In the genomic region with DNA sequence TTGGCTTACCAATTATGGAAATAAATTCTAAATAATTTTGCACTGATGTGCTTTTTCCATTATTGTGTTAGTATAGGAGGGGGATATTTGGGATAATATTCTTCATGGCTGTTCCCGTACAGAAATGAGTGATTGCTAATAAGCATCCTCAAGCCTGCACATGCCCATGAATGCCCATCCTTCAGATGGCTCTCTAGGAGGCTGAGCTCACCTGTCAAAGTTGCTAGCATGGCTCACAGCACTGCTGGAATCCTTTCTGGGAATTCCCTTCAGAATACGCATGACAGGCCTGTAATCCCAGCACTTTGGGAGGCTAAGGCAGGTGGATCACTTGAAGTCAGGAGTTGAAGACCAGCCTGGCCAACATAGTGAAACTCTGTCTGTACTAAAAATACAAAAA, we compare ENCODE assay signal across 21 cellular contexts.
DNase-seq lines count a peak whose midpoint lies in the region; ATAC-seq and TF ChIP-seq lines count a peak whose summit lies in the region.
"Had no signal": no experiment of that assay in that cellular context is flagged by ENCODE, and none has a peak within 500 bp of the region (broad histone marks: within the 10 kb centered on the region; RNA-seq: fewer than 3 reads in every experiment).

No MANE protein-coding gene starts in this region.

- CTCF ChIA-PET in mammary epithelial cell (lab: Charles Lee; ENCODE audit: low non-redundant PET): no interaction called here
- CTCF ChIA-PET in activated CD8-positive, alpha-beta T cell treated with anti-CD3 and anti-CD28 coated beads for 36 hours (lab: Charles Lee): no interaction called here

- DNase-seq in Caki2 (ENCODE audit: low read depth) (peak; percentile 60), mammary epithelial cell (peak; percentile 84), glomerular visceral epithelial cell (ENCODE audit: extremely low spot score) (peak; percentile 20), renal cortical epithelial cell (ENCODE audit: low read depth) (peak; percentile 12), heart left ventricle (no peak)
- DNase-seq in activated CD8-positive, alpha-beta T cell treated with anti-CD3 and anti-CD28 coated beads for 36 hours: no peak
- DNase-seq: CD4-positive, CD25-positive, alpha-beta regulatory T cell; DMS53; H9; KBM-7; MM.1S; NCI-H1048; NCI-H1417; NCI-H1694; NCI-H2029 treated with DMSO at 0.1 percent for 48 hours; NCI-H510A; SHP77 treated with DMSO at 0.1 percent for 48 hours; SK-N-SH had no signal

- no peak overlapping the region for H2AFZ ChIP-seq in mammary epithelial cell (ENCODE audit: low read depth, low read length)
- H2AFZ ChIP-seq: GM23338 had no signal

- no peak overlapping the region for H3K27ac Mint-ChIP-seq in activated CD8-positive, alpha-beta T cell treated with anti-CD3 and anti-CD28 coated beads for 36 hours
- H3K27ac Mint-ChIP-seq: CD4-positive, CD25-positive, alpha-beta regulatory T cell; GM23338; H9 had no signal

- no peak overlapping the region for H3K4me3 Mint-ChIP-seq in activated CD8-positive, alpha-beta T cell treated with anti-CD3 and anti-CD28 coated beads for 36 hours
- H3K4me3 Mint-ChIP-seq: CD4-positive, CD25-positive, alpha-beta regulatory T cell; GM23338; H9 had no signal

- dilution Hi-C loops in mammary epithelial cell (cut with HindIII; ENCODE audit: low sequenced_read_pairs): no loop called here

- H4K20me1 ChIP-seq in mammary epithelial cell (ENCODE audit: insufficient read depth, low read length): no peaks in the 10 kb centered on the region
- H4K20me1 ChIP-seq: BLaER1 had no signal

- H3K27ac ChIP-seq in mammary epithelial cell (ENCODE audit: insufficient read depth, low read depth, low read length): no peak overlapping the region
- H3K27ac ChIP-seq in heart left ventricle: no peak overlapping the region
- H3K27ac ChIP-seq: BLaER1 had no signal

- TF ChIP-seq CTCF in mammary epithelial cell (conservative IDR thresholded peaks at IDR 0.05 in 1 of 2, IDR thresholded peaks at IDR 0.05 in 1 of 2; ENCODE audit: extremely low read depth in 1 of 2, insufficient read depth in 1 of 2, low read depth in 1 of 2, low read length in 2 of 2) (no peak), heart left ventricle (IDR thresholded peaks at IDR 0.05) (no peak)
- TF ChIP-seq CTCF in activated CD8-positive, alpha-beta T cell treated with anti-CD3 and anti-CD28 coated beads for 36 hours (IDR thresholded peaks at IDR 0.05): no peak

- H3K4me3 ChIP-seq in mammary epithelial cell (replicated peaks in 1 of 3; ENCODE audit: insufficient read depth in 1 of 3, low read depth in 2 of 3, low read length in 3 of 3) (no peak overlapping the region), heart left ventricle (no peak overlapping the region)
- H3K4me3 ChIP-seq: BLaER1, GM23338 had no signal

- H3K9me3 ChIP-seq in mammary epithelial cell (replicated peaks; ENCODE audit: insufficient read depth, low read length) (no peaks in the 10 kb centered on the region), heart left ventricle (peaks cover 0 to 13% (median 0%) of the 10 kb centered on the region in 12 donors)
- H3K9me3 ChIP-seq: BLaER1, SK-N-SH had no signal

- no peaks in the 10 kb centered on the region for H3K79me2 ChIP-seq in mammary epithelial cell (ENCODE audit: insufficient read depth, low read length)

- POLR2A ChIA-PET in activated CD8-positive, alpha-beta T cell treated with anti-CD3 and anti-CD28 coated beads for 36 hours (lab: Charles Lee): no interaction called here

- no peak for TF ChIP-seq POLR2A in heart left ventricle (IDR thresholded peaks at IDR 0.05)

- no peak overlapping the region for H3K4me2 ChIP-seq in mammary epithelial cell (ENCODE audit: insufficient read depth, low read depth, low read length)
- H3K4me2 ChIP-seq: BLaER1, GM23338, SK-N-SH had no signal

- WGBS in mammary epithelial cell (ENCODE audit: low coverage, missing lambda C conversion rate): 49% methylated on average over 2 of the region's 2 CpGs
- WGBS in heart left ventricle, 4 donors: 92 to 98% (median 95%) methylated on average over 2 of the region's 2 CpGs

- H3K36me3 ChIP-seq in mammary epithelial cell (ENCODE audit: insufficient read depth, low read length) (no peaks in the 10 kb centered on the region), heart left ventricle (no peaks in the 10 kb centered on the region)
- H3K36me3 ChIP-seq: BLaER1 had no signal

- H3K9me3 Mint-ChIP-seq in activated CD8-positive, alpha-beta T cell treated with anti-CD3 and anti-CD28 coated beads for 36 hours: no peaks in the 10 kb centered on the region
- H3K9me3 Mint-ChIP-seq: GM23338, H9 had no signal

- no peaks in the 10 kb centered on the region for H3K27me3 ChIP-seq in mammary epithelial cell (ENCODE audit: insufficient read depth, low read length)
- H3K27me3 ChIP-seq in heart left ventricle: no peaks in the 10 kb centered on the region
- H3K27me3 ChIP-seq: BLaER1 had no signal

- H3K27me3 Mint-ChIP-seq in activated CD8-positive, alpha-beta T cell treated with anti-CD3 and anti-CD28 coated beads for 36 hours: peaks cover 3% of the 10 kb centered on the region

- no TSS peak for BruUV-seq in mammary epithelial cell (replicated peaks; lab: Mats Ljungman, UMichigan)

- H3K36me3 Mint-ChIP-seq in activated CD8-positive, alpha-beta T cell treated with anti-CD3 and anti-CD28 coated beads for 36 hours (ENCODE audit: low read depth): no peaks in the 10 kb centered on the region
- H3K36me3 Mint-ChIP-seq: CD4-positive, CD25-positive, alpha-beta regulatory T cell had no signal

- no peaks in the 10 kb centered on the region for H3K4me1 Mint-ChIP-seq in activated CD8-positive, alpha-beta T cell treated with anti-CD3 and anti-CD28 coated beads for 36 hours (ENCODE audit: low read depth)
- H3K4me1 Mint-ChIP-seq: CD4-positive, CD25-positive, alpha-beta regulatory T cell; GM23338 had no signal

- in situ Hi-C loops in Caki2 (cut with HindIII; ENCODE audit: low pct_unique_long_range_greater_than_20kb, low sequenced_read_pairs) (no loop called here), mammary epithelial cell (cut with MboI; ENCODE audit: low sequenced_read_pairs in 2 of 2) (no loop called here)

- H3K4me1 ChIP-seq in mammary epithelial cell (ENCODE audit: insufficient read depth, low read length) (peaks cover 9% of the 10 kb centered on the region), heart left ventricle (peaks cover 0 to 9% (median 0%) of the 10 kb centered on the region in 12 donors)
- H3K4me1 ChIP-seq: BLaER1 had no signal

- no peak overlapping the region for H3K9ac ChIP-seq in mammary epithelial cell (ENCODE audit: insufficient read depth, low read length)
- H3K9ac ChIP-seq: BLaER1, SK-N-SH had no signal

- ATAC-seq in GM21737 (IDR thresholded peaks at IDR 0.05; ENCODE audit: unreplicated experiment): no peak
- ATAC-seq in activated CD8-positive, alpha-beta T cell treated with anti-CD3 and anti-CD28 coated beads for 36 hours: no peak
- no peak for ATAC-seq in heart left ventricle
- ATAC-seq: GM23338 had no signal

- intact Hi-C loops in mammary epithelial cell (cut with micrococcal nuclease): no loop called here
- intact Hi-C loops in activated CD8-positive, alpha-beta T cell treated with anti-CD3 and anti-CD28 coated beads for 36 hours (cut with micrococcal nuclease): no loop called here
- intact Hi-C loops in heart left ventricle (cut with DNase I): loop anchor here in 1 of 10 donors (10.0 kb wide), 1 partner anchor 336 kb away; a partner anchor contains a TSS

Comparison
In these comparisons a context has a peak if more than half of its experiments do, and no peak if none do; other contexts are left out.
1. DNase-seq: peak in Caki2 (single experiment), mammary epithelial cell (single experiment), glomerular visceral epithelial cell (single experiment) and renal cortical epithelial cell (single experiment); none in activated CD8-positive, alpha-beta T cell treated with anti-CD3 and anti-CD28 coated beads for 36 hours (single experiment) and heart left ventricle (0 of 5).